Comparison of ENCODE assay signal across 27 cellular contexts in genomic region chr17:58365185-58365979, GRCh38. TPM values are rescaled to one million over a fixed set of nuclear protein-coding genes. Genes with fewer than 3 reads are reported as not detected.
DNase-seq lines count a peak whose midpoint lies in the region; ATAC-seq and TF ChIP-seq lines count a peak whose summit lies in the region.
"Had no signal": no experiment of that assay in that cellular context is flagged by ENCODE, and none has a peak within 500 bp of the region (broad histone marks: within the 10 kb centered on the region; RNA-seq: fewer than 3 reads in every experiment).

No MANE protein-coding gene starts in this region.

- no peak overlapping the region for H3K4me2 ChIP-seq in mesendoderm (ENCODE audit: low read length)

- no peaks in the 10 kb centered on the region for H3K79me2 ChIP-seq in mesendoderm (ENCODE audit: control insufficient read depth, insufficient read depth, low read length)

- DNase-seq in CD8-positive, alpha-beta T cell, result no peak
- DNase-seq in RWPE2 (ENCODE audit: low spot score) (no peak), mesendoderm (no peak), prostate gland (ENCODE audit: low spot score) (no peak), brain microvascular endothelial cell (no peak), right atrium auricular region (ENCODE audit: low spot score) (no peak)
- no peak for DNase-seq in activated naive CD4-positive, alpha-beta T cell treated with anti-CD3 and anti-CD28 coated beads, Interleukin-2, amount 50 U/mL, for 72 hours (ENCODE audit: low spot score in 2 of 2)
- no peak for DNase-seq in activated CD4-positive, alpha-beta T cell treated with anti-CD3 and anti-CD28 coated beads for 4 hours
- DNase-seq: activated CD4-positive, alpha-beta T cell treated with anti-CD3 and anti-CD28 coated beads, Interleukin-2, amount 50 U/mL, for 48 hours; activated effector memory CD4-positive, alpha-beta T cell treated with anti-CD3 and anti-CD28 coated beads, Interleukin-2, amount 50 U/mL, for 16 hours; activated naive CD8-positive, alpha-beta T cell treated with anti-CD3 and anti-CD28 coated beads, Interleukin-2, amount 50 U/mL, for 24 hours; GOT3; kidney glomerular epithelial cell; NCI-H1436; NCI-H524; psoas muscle; stimulated activated naive B cell treated with anti-CD40 and anti-IgM and Interleukin-4, amounts not matched to agents 10 μg/mL and 1 μg/mL and 100 μg/mL, for 72 hours had no signal

- in situ Hi-C loops in brain microvascular endothelial cell (cut with HindIII; ENCODE audit: low pct_ligation_motif_present, low sequenced_read_pairs), result no loop called here

- no peaks in the 10 kb centered on the region for H3K27me3 ChIP-seq in CD8-positive, alpha-beta T cell (ENCODE audit: insufficient read depth, low read length)
- H3K27me3 ChIP-seq in RWPE2 (ENCODE audit: insufficient read depth, poor library complexity, severe bottlenecking) (no peaks in the 10 kb centered on the region), mesendoderm (ENCODE audit: insufficient read depth, low read length, poor library complexity) (no peaks in the 10 kb centered on the region), prostate gland (replicated peaks; ENCODE audit: insufficient read depth) (no peaks in the 10 kb centered on the region), brain microvascular endothelial cell (replicated peaks) (no peaks in the 10 kb centered on the region), right atrium auricular region (no peaks in the 10 kb centered on the region)
- H3K27me3 ChIP-seq: BLaER1 treated with 17β-estradiol and CSF1 and Interleukin-3, amounts not matched to agents 10 nM and 100 nM had no signal

- POLR2A ChIA-PET in CD8-positive, alpha-beta T cell (lab: Charles Lee), result interaction anchor here (0.7 to 1.2 kb wide), 2 partner anchors 11 to 57 kb away, joined by 3 to 4 read pairs; no protein-coding TSS in a partner anchor

- no peak for ATAC-seq in CD8-positive, alpha-beta T cell
- no peak; the same call in 2 of the 3 replicates for ATAC-seq in RWPE2 (ENCODE audit: low read depth)
- ATAC-seq in activated naive CD4-positive, alpha-beta T cell treated with anti-CD3 and anti-CD28 coated beads, Interleukin-2, amount 50 U/mL, for 72 hours, result no peak
- ATAC-seq: activated naive CD8-positive, alpha-beta T cell treated with anti-CD3 and anti-CD28 coated beads, Interleukin-2, amount 50 U/mL, for 24 hours; psoas muscle; stimulated activated naive B cell treated with anti-CD40 and anti-IgM and Interleukin-4, amounts not matched to agents 10 μg/mL and 1 μg/mL and 100 μg/mL, for 72 hours had no signal

- H3K9ac ChIP-seq in mesendoderm (ENCODE audit: low read length), result no peak overlapping the region

- no peak overlapping the region for H3K56ac ChIP-seq in mesendoderm (ENCODE audit: low read length)

- no peak overlapping the region for H3K4ac ChIP-seq in mesendoderm (ENCODE audit: low read depth, low read length)

- H3K9me3 Mint-ChIP-seq in CD8-positive, alpha-beta T cell, result no peaks in the 10 kb centered on the region
- no peaks in the 10 kb centered on the region for H3K9me3 Mint-ChIP-seq in activated naive CD4-positive, alpha-beta T cell treated with anti-CD3 and anti-CD28 coated beads, Interleukin-2, amount 50 U/mL, for 72 hours
- H3K9me3 Mint-ChIP-seq: activated naive CD8-positive, alpha-beta T cell treated with anti-CD3 and anti-CD28 coated beads, Interleukin-2, amount 50 U/mL, for 24 hours; brain; endodermal cell; memory B cell; stimulated activated naive B cell treated with anti-CD40 and anti-IgM and Interleukin-4, amounts not matched to agents 10 μg/mL and 1 μg/mL and 100 μg/mL, for 72 hours; WTC11 had no signal

- no peak overlapping the region for H3K27ac ChIP-seq in CD8-positive, alpha-beta T cell (ENCODE audit: low read depth, low read length)
- H3K27ac ChIP-seq in RWPE2 (ENCODE audit: poor library complexity, severe bottlenecking) (peak overlapping the region; percentile 13), mesendoderm (ENCODE audit: low read depth, low read length) (peak overlapping the region; percentile 59), prostate gland (peak overlapping the region; percentile 47 to 57), brain microvascular endothelial cell (no peak overlapping the region), right atrium auricular region (no peak overlapping the region)
- H3K27ac ChIP-seq: coronary artery, psoas muscle, thoracic aorta had no signal

- no peak overlapping the region for H2AK5ac ChIP-seq in mesendoderm (ENCODE audit: low read length)

- peaks cover 19% of the 10 kb centered on the region for H3K36me3 Mint-ChIP-seq in CD8-positive, alpha-beta T cell
- H3K36me3 Mint-ChIP-seq in activated naive CD4-positive, alpha-beta T cell treated with anti-CD3 and anti-CD28 coated beads, Interleukin-2, amount 50 U/mL, for 72 hours, result no peaks in the 10 kb centered on the region
- H3K36me3 Mint-ChIP-seq: brain, WTC11 had no signal

- no peaks in the 10 kb centered on the region for H3K36me3 ChIP-seq in CD8-positive, alpha-beta T cell (ENCODE audit: insufficient read depth, low read length)
- H3K36me3 ChIP-seq in RWPE2 (ENCODE audit: low read depth) (peaks cover 14% of the 10 kb centered on the region), mesendoderm (ENCODE audit: control insufficient read depth, insufficient read depth, low read length) (no peaks in the 10 kb centered on the region), prostate gland (no peaks in the 10 kb centered on the region), brain microvascular endothelial cell (replicated peaks) (no peaks in the 10 kb centered on the region), right atrium auricular region (no peaks in the 10 kb centered on the region)
- H3K36me3 ChIP-seq: BLaER1 treated with 17β-estradiol and CSF1 and Interleukin-3, amounts not matched to agents 10 nM and 100 nM; thoracic aorta had no signal

- no peak for TF ChIP-seq POLR2A in prostate gland (IDR thresholded peaks at IDR 0.05)

- H3K23ac ChIP-seq in mesendoderm (ENCODE audit: low read length), result no peak overlapping the region

- peaks cover 17% of the 10 kb centered on the region for H3K4me1 Mint-ChIP-seq in CD8-positive, alpha-beta T cell (ENCODE audit: low read depth)
- H3K4me1 Mint-ChIP-seq: brain had no signal

- no peak overlapping the region for H2BK5ac ChIP-seq in mesendoderm (ENCODE audit: low read length)

- intact Hi-C loops in CD8-positive, alpha-beta T cell (cut with DNase I, micrococcal nuclease), result no loop called here
- intact Hi-C loops in prostate gland (cut with DNase I), result no loop called here

- no peak overlapping the region for H3K4me3 Mint-ChIP-seq in CD8-positive, alpha-beta T cell
- H3K4me3 Mint-ChIP-seq: activated naive CD8-positive, alpha-beta T cell treated with anti-CD3 and anti-CD28 coated beads, Interleukin-2, amount 50 U/mL, for 24 hours; brain; endodermal cell; memory B cell; stimulated activated naive B cell treated with anti-CD40 and anti-IgM and Interleukin-4, amounts not matched to agents 10 μg/mL and 1 μg/mL and 100 μg/mL, for 72 hours; WTC11 had no signal

- H3K79me1 ChIP-seq in mesendoderm (ENCODE audit: low read length), result no peaks in the 10 kb centered on the region

- CTCF ChIA-PET in CD8-positive, alpha-beta T cell (lab: Charles Lee), result interaction anchor here (0.9 to 2.5 kb wide), 2 partner anchors 21 to 35 kb away, joined by 3 to 9 read pairs; no protein-coding TSS in a partner anchor

- no peak overlapping the region for H3K4me3 ChIP-seq in CD8-positive, alpha-beta T cell (ENCODE audit: low read depth, low read length)
- H3K4me3 ChIP-seq in RWPE2 (ENCODE audit: severe bottlenecking) (no peak overlapping the region), mesendoderm (ENCODE audit: low read length) (no peak overlapping the region), prostate gland (no peak overlapping the region), brain microvascular endothelial cell (ENCODE audit: low read depth, low read length) (no peak overlapping the region), right atrium auricular region (no peak overlapping the region)
- H3K4me3 ChIP-seq: BLaER1 treated with 17β-estradiol and CSF1 and Interleukin-3, amounts not matched to agents 10 nM and 100 nM; coronary artery; psoas muscle; thoracic aorta had no signal

- no peak for TF ChIP-seq CTCF in CD8-positive, alpha-beta T cell (IDR thresholded peaks at IDR 0.05)
- TF ChIP-seq CTCF in RWPE2 (IDR thresholded peaks at IDR 0.05; ENCODE audit: poor library complexity, severe bottlenecking), result no peak
- TF ChIP-seq CTCF in prostate gland (IDR thresholded peaks at IDR 0.05), result no peak
- no peak for TF ChIP-seq CTCF in brain microvascular endothelial cell (IDR thresholded peaks at IDR 0.05; ENCODE audit: low read depth, low read length, missing control alignments)
- TF ChIP-seq CTCF in right atrium auricular region (IDR thresholded peaks at IDR 0.05), result no peak

- no peak overlapping the region for H4K8ac ChIP-seq in mesendoderm (ENCODE audit: low read depth, low read length)

- H4K5ac ChIP-seq in mesendoderm (ENCODE audit: low read length), result peak overlapping the region; percentile 6

- H3K18ac ChIP-seq in mesendoderm (ENCODE audit: low read length), result no peak overlapping the region

- H2BK120ac ChIP-seq in mesendoderm (ENCODE audit: low read depth, low read length), result no peak overlapping the region

- no peaks in the 10 kb centered on the region for H3K27me3 Mint-ChIP-seq in CD8-positive, alpha-beta T cell (ENCODE audit: low read depth)
- H3K27me3 Mint-ChIP-seq: activated naive CD8-positive, alpha-beta T cell treated with anti-CD3 and anti-CD28 coated beads, Interleukin-2, amount 50 U/mL, for 24 hours; memory B cell; stimulated activated naive B cell treated with anti-CD40 and anti-IgM and Interleukin-4, amounts not matched to agents 10 μg/mL and 1 μg/mL and 100 μg/mL, for 72 hours had no signal

- H3K4me1 ChIP-seq in CD8-positive, alpha-beta T cell (ENCODE audit: insufficient read depth, low read length), result peaks cover 3% of the 10 kb centered on the region
- H3K4me1 ChIP-seq in RWPE2 (ENCODE audit: insufficient read depth, poor library complexity, severe bottlenecking), result peaks cover 14% of the 10 kb centered on the region
- peaks cover 2% of the 10 kb centered on the region for H3K4me1 ChIP-seq in mesendoderm (ENCODE audit: control insufficient read depth, low read depth, low read length)
- H3K4me1 ChIP-seq in prostate gland (replicated peaks), result peaks cover 3% of the 10 kb centered on the region
- no peaks in the 10 kb centered on the region for H3K4me1 ChIP-seq in right atrium auricular region
- H3K4me1 ChIP-seq: psoas muscle had no signal

- H3K9me3 ChIP-seq in CD8-positive, alpha-beta T cell (ENCODE audit: low read length), result no peaks in the 10 kb centered on the region
- no peaks in the 10 kb centered on the region for H3K9me3 ChIP-seq in RWPE2 (ENCODE audit: severe bottlenecking)
- H3K9me3 ChIP-seq in prostate gland, result no peaks in the 10 kb centered on the region
- H3K9me3 ChIP-seq in right atrium auricular region, result no peaks in the 10 kb centered on the region
- H3K9me3 ChIP-seq: BLaER1 treated with 17β-estradiol and CSF1 and Interleukin-3, amounts not matched to agents 10 nM and 100 nM; psoas muscle; thoracic aorta had no signal

- peak overlapping the region; percentile 37 for H3K27ac Mint-ChIP-seq in CD8-positive, alpha-beta T cell
- no peak overlapping the region for H3K27ac Mint-ChIP-seq in activated naive CD4-positive, alpha-beta T cell treated with anti-CD3 and anti-CD28 coated beads, Interleukin-2, amount 50 U/mL, for 72 hours
- H3K27ac Mint-ChIP-seq: activated naive CD8-positive, alpha-beta T cell treated with anti-CD3 and anti-CD28 coated beads, Interleukin-2, amount 50 U/mL, for 24 hours; memory B cell; stimulated activated naive B cell treated with anti-CD40 and anti-IgM and Interleukin-4, amounts not matched to agents 10 μg/mL and 1 μg/mL and 100 μg/mL, for 72 hours; WTC11 had no signal

- no peak overlapping the region for H2BK15ac ChIP-seq in mesendoderm (replicated peaks; ENCODE audit: low read depth)

RNA-seq across cellular contexts. Expression of gene SUPT4H1, which starts 13.4 kb away (rescaled TPM):
- total RNA-seq in CD8-positive, alpha-beta T cell, result 10 to 100 TPM; 45.2 to 59.7 TPM
- polyA plus RNA-seq in mesendoderm (2013, experiment 1 of 2), result 97.5 TPM
- 99.4 TPM for polyA plus RNA-seq in mesendoderm (2013, experiment 2 of 2)
- total RNA-seq in prostate gland (10 to 100 TPM; 44.8 to 70.0 TPM), right atrium auricular region (10 to 100 TPM; 50.0 to 51.4 TPM)
- total RNA-seq in activated naive CD4-positive, alpha-beta T cell treated with anti-CD3 and anti-CD28 coated beads, Interleukin-2, amount 50 U/mL, for 72 hours, result 100 to 1,000 TPM; 105 to 141 TPM

RNA-seq across cellular contexts. Expression of gene TSPOAP1, which starts 36.8 kb away (rescaled TPM):
- total RNA-seq in CD8-positive, alpha-beta T cell, result 10 to 100 TPM; 27.9 to 35.3 TPM
- 0.93 TPM for polyA plus RNA-seq in mesendoderm (2013, experiment 1 of 2)
- polyA plus RNA-seq in mesendoderm (2013, experiment 2 of 2), result 0.78 TPM
- 10 to 100 TPM; 22.7 to 26.5 TPM for total RNA-seq in prostate gland
- total RNA-seq in activated naive CD4-positive, alpha-beta T cell treated with anti-CD3 and anti-CD28 coated beads, Interleukin-2, amount 50 U/mL, for 72 hours, result 100 to 1,000 TPM in 1 of 2 donors, 10 to 100 TPM in 1; 19.2 to 123 TPM
- 1 to 10 TPM; 6.1 to 8.5 TPM for total RNA-seq in right atrium auricular region

RNA-seq across cellular contexts. Expression of gene RNF43, which starts 52.0 kb away (rescaled TPM):
- 1 to 10 TPM in 1 of 2 experiments, under 1 TPM in 1; 0.61 to 1.0 TPM for total RNA-seq in CD8-positive, alpha-beta T cell
- 1.7 TPM for polyA plus RNA-seq in mesendoderm (2013, experiment 1 of 2)
- 1.3 TPM for polyA plus RNA-seq in mesendoderm (2013, experiment 2 of 2)
- 10 to 100 TPM; 29.3 to 31.9 TPM for total RNA-seq in prostate gland
- total RNA-seq in activated naive CD4-positive, alpha-beta T cell treated with anti-CD3 and anti-CD28 coated beads, Interleukin-2, amount 50 U/mL, for 72 hours, result 1 to 10 TPM; 2.5 to 2.9 TPM
- total RNA-seq in right atrium auricular region, result 1 to 10 TPM; 4.4 to 5.5 TPM
- total RNA-seq: glomerular endothelial cell, skeletal muscle tissue had no signal
- polyA plus RNA-seq: neural cell had no signal

Comparison
In these comparisons a context has a peak if more than half of its experiments do, and no peak if none do; other contexts are left out.
1. H3K27ac ChIP-seq: peak in RWPE2 (single experiment), mesendoderm (single experiment) and prostate gland (2 of 2); none in CD8-positive, alpha-beta T cell (single experiment), brain microvascular endothelial cell (single experiment) and right atrium auricular region (0 of 2).
2. RNA of gene RNF43, which starts 52.0 kb away (total RNA-seq): 29.3 to 31.9 TPM in prostate gland; 4.4 to 5.5 TPM in right atrium auricular region, 2.5 to 2.9 TPM in activated naive CD4-positive, alpha-beta T cell treated with anti-CD3 and anti-CD28 coated beads, Interleukin-2, amount 50 U/mL, for 72 hours and 0.61 to 1.0 TPM in CD8-positive, alpha-beta T cell; every median in the first group is over 4 times any median in the second.